ENCODE assay signal across 21 cellular contexts in the genomic region with DNA sequence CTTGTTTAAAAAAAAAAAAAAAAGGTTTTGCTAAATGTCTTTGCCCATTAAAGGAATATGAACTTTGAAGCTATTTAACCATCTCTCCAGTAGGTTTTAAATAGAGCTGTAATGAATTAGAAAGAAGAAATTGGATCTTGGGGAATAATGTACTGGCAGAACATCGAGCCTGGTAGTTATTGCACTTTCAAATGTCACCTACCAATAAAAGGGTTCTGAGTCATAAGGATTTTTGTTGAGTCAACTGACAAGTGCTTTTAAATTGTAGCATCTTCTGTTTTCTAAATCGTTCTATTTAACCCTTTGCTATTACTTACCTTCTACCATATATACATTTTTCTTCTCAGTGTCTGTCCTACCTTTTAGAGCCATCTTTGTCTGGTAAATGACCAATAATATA. TPM values are rescaled to one million over a fixed set of nuclear protein-coding genes. Genes with fewer than 3 reads are reported as not detected.
A peak's percentile ranks its signal among the peaks of the same experiment; 100 is the strongest.
DNase-seq lines count a peak whose midpoint lies in the region; ATAC-seq and TF ChIP-seq lines count a peak whose summit lies in the region.
"Had no signal": no experiment of that assay in that cellular context is flagged by ENCODE, and none has a peak within 500 bp of the region (broad histone marks: within the 10 kb centered on the region; RNA-seq: fewer than 3 reads in every experiment).

No MANE protein-coding gene starts in this region.

- peaks cover 8% of the 10 kb centered on the region for H3K9me3 Mint-ChIP-seq in MCF 10A (ENCODE audit: unreplicated experiment)

- H3K4me1 ChIP-seq in mammary epithelial cell (ENCODE audit: insufficient read depth, low read length): no peaks in the 10 kb centered on the region
- peaks cover 66% of the 10 kb centered on the region for H3K4me1 ChIP-seq in adipocyte (ENCODE audit: control insufficient read depth, insufficient read depth, low read length)
- H3K4me1 ChIP-seq in mesenchymal stem cell (ENCODE audit: control insufficient read depth, insufficient read depth, low read depth, low read length): no peaks in the 10 kb centered on the region
- peaks cover 0 to 27% (median 7%) of the 10 kb centered on the region in 4 donors for H3K4me1 ChIP-seq in tibial artery

- intact Hi-C loops in MCF 10A (cut with micrococcal nuclease) (no loop called here), mammary epithelial cell (cut with micrococcal nuclease) (no loop called here), tibial artery (cut with DNase I; ENCODE audit: low total_unique reads) (no loop called here)

- H3K27me3 ChIP-seq in mammary epithelial cell (ENCODE audit: insufficient read depth, low read length) (no peaks in the 10 kb centered on the region), adipocyte (replicated peaks; ENCODE audit: control insufficient read depth, insufficient read depth, low read length) (no peaks in the 10 kb centered on the region), mesenchymal stem cell (ENCODE audit: control insufficient read depth in 1 of 2, insufficient read depth in 1 of 2, low read length in 2 of 2) (no peaks in the 10 kb centered on the region), tibial artery (no peaks in the 10 kb centered on the region)
- H3K27me3 ChIP-seq: stomach had no signal

- peaks cover 38% of the 10 kb centered on the region for H3K36me3 ChIP-seq in mammary epithelial cell (ENCODE audit: insufficient read depth, low read length)
- H3K36me3 ChIP-seq in adipocyte (ENCODE audit: control insufficient read depth, insufficient read depth, low read length, severe bottlenecking): peaks cover 88% of the 10 kb centered on the region
- peaks cover 9 to 86% of the 10 kb centered on the region in 2 experiments for H3K36me3 ChIP-seq in mesenchymal stem cell (ENCODE audit: control insufficient read depth in 1 of 2, insufficient read depth in 2 of 2, low read depth in 1 of 2, low read length in 2 of 2)
- H3K36me3 ChIP-seq in tibial artery: peaks cover 79 to 86% (median 83%) of the 10 kb centered on the region in 3 donors

- dilution Hi-C loops in mammary epithelial cell (cut with HindIII; ENCODE audit: low sequenced_read_pairs): no loop called here

- no peak overlapping the region for H4K91ac ChIP-seq in mesenchymal stem cell (ENCODE audit: low read length)

- in situ Hi-C loops in mammary epithelial cell (cut with MboI; ENCODE audit: low sequenced_read_pairs in 2 of 2): no loop called here

- no peak overlapping the region for H2BK15ac ChIP-seq in mesenchymal stem cell (ENCODE audit: low read depth, poor library complexity, severe bottlenecking)

- H3K27ac Mint-ChIP-seq in MCF 10A (ENCODE audit: low read depth, unreplicated experiment): peak overlapping the region; percentile 70
- H3K27ac Mint-ChIP-seq: activated B cell treated with CpG ODN at 0.5 μM for 24 hours; activated CD4-positive, alpha-beta memory T cell treated with anti-CD3 and anti-CD28 coated beads for 36 hours; nephron; T-helper 2 cell treated with Interferon-gamma antibody and Interleukin-4, amounts not matched to agents 5 μg/mL and 100 μg/mL, for 36 hours had no signal

- no peak overlapping the region for H3K23ac ChIP-seq in mesenchymal stem cell (ENCODE audit: low read length in 2 of 2)

- H3K27me3 Mint-ChIP-seq in MCF 10A (ENCODE audit: insufficient read depth, unreplicated experiment): no peaks in the 10 kb centered on the region
- H3K27me3 Mint-ChIP-seq: activated B cell treated with CpG ODN at 0.5 μM for 24 hours; activated CD4-positive, alpha-beta memory T cell treated with anti-CD3 and anti-CD28 coated beads for 36 hours; central memory CD8-positive, alpha-beta T cell had no signal

- no peak for ATAC-seq in HG03025 (IDR thresholded peaks at IDR 0.05; ENCODE audit: low FRiP score, unreplicated experiment)
- ATAC-seq: Panc1 had no signal

- H3K14ac ChIP-seq in mesenchymal stem cell (ENCODE audit: low read length in 2 of 2): no peak overlapping the region

- H3K79me2 ChIP-seq in mammary epithelial cell (ENCODE audit: insufficient read depth, low read length): peaks cover 3% of the 10 kb centered on the region

- no peak overlapping the region for H2BK12ac ChIP-seq in mesenchymal stem cell (ENCODE audit: low read length in 2 of 2)

- H2AK5ac ChIP-seq in mesenchymal stem cell (ENCODE audit: low read length, severe bottlenecking): no peak overlapping the region

- peaks cover 85% of the 10 kb centered on the region for H3K36me3 Mint-ChIP-seq in MCF 10A (ENCODE audit: insufficient read depth, unreplicated experiment)

- peaks cover 15% of the 10 kb centered on the region for H3K4me1 Mint-ChIP-seq in MCF 10A (ENCODE audit: insufficient read depth, unreplicated experiment)
- H3K4me1 Mint-ChIP-seq: activated B cell treated with CpG ODN at 0.5 μM for 24 hours, nephron had no signal

- H2AFZ ChIP-seq in mammary epithelial cell (ENCODE audit: low read depth, low read length) (no peak overlapping the region), mesenchymal stem cell (ENCODE audit: low read depth, low read length) (no peak overlapping the region)

- POLR2A ChIA-PET in MCF 10A (lab: Yijun Ruan, JAX): interaction anchor here (0.6 to 7.0 kb wide), 12 partner anchors 10 to 835 kb away, joined by 3 to 47 read pairs (median 3); partner anchors contain the start of genes COX15 and CUTC

- H3K4me2 ChIP-seq in mammary epithelial cell (ENCODE audit: insufficient read depth, low read depth, low read length): no peak overlapping the region
- H3K4me2 ChIP-seq in mesenchymal stem cell (ENCODE audit: low read length, poor library complexity, severe bottlenecking): no peak overlapping the region

- no peak overlapping the region for H2BK5ac ChIP-seq in mesenchymal stem cell (ENCODE audit: low read depth, low read length, poor library complexity, severe bottlenecking)

- no peak overlapping the region for H3K4ac ChIP-seq in mesenchymal stem cell (ENCODE audit: low read depth in 1 of 2, low read length in 2 of 2)

- no peaks in the 10 kb centered on the region for H4K20me1 ChIP-seq in mammary epithelial cell (ENCODE audit: insufficient read depth, low read length)

- TF ChIP-seq CTCF in MCF 10A (IDR thresholded peaks at IDR 0.05; ENCODE audit: unreplicated experiment) (no peak), mammary epithelial cell (conservative IDR thresholded peaks at IDR 0.05 in 1 of 2, IDR thresholded peaks at IDR 0.05 in 1 of 2; ENCODE audit: extremely low read depth in 1 of 2, insufficient read depth in 1 of 2, low read depth in 1 of 2, low read length in 2 of 2) (no peak), tibial artery (IDR thresholded peaks at IDR 0.05) (no peak)

- DNase-seq in MCF 10A (ENCODE audit: unreplicated experiment) (peak; percentile 14), mammary epithelial cell (no peak), adipocyte (ENCODE audit: low read depth) (peak; percentile 78), mesenchymal stem cell (peak; percentile 50), tibial artery (no peak), T-helper 2 cell (no peak), kidney tubule cell (ENCODE audit: low spot score) (no peak)
- DNase-seq: 8988T; activated B cell treated with CpG ODN at 0.5 μM for 24 hours; activated CD4-positive, alpha-beta memory T cell treated with anti-CD3 and anti-CD28 coated beads for 36 hours; KG1; NCI-H187 treated with DMSO at 0.1 percent for 48 hours; small intestine; stimulated activated CD4-positive, alpha-beta T cell treated with anti-CD3 and anti-CD28 coated beads, Interleukin-4, amount 100 ng/mL, for 1 hour; stomach had no signal

- peaks cover 5% of the 10 kb centered on the region for H3K9me3 ChIP-seq in mammary epithelial cell (replicated peaks; ENCODE audit: insufficient read depth, low read length)
- H3K9me3 ChIP-seq in adipocyte (ENCODE audit: control insufficient read depth, low read length): peaks cover 11% of the 10 kb centered on the region
- H3K9me3 ChIP-seq in mesenchymal stem cell (ENCODE audit: control insufficient read depth, low read length): peaks cover 29% of the 10 kb centered on the region
- peaks cover 0 to 10% (median 0%) of the 10 kb centered on the region in 3 donors for H3K9me3 ChIP-seq in tibial artery

- no peak overlapping the region for H3K4me3 ChIP-seq in mammary epithelial cell (replicated peaks in 1 of 3; ENCODE audit: insufficient read depth in 1 of 3, low read depth in 2 of 3, low read length in 3 of 3)
- H3K4me3 ChIP-seq in adipocyte (ENCODE audit: low read length): peak overlapping the region; percentile 62
- H3K4me3 ChIP-seq in mesenchymal stem cell (ENCODE audit: insufficient read depth in 1 of 2, low read depth in 1 of 2, low read length in 2 of 2): peak overlapping the region in 1 of 2 experiments; percentile 50
- H3K4me3 ChIP-seq in tibial artery: no peak overlapping the region
- H3K4me3 ChIP-seq: stomach had no signal

- no peak overlapping the region for H3K4me3 Mint-ChIP-seq in MCF 10A (ENCODE audit: unreplicated experiment)
- H3K4me3 Mint-ChIP-seq: activated B cell treated with CpG ODN at 0.5 μM for 24 hours; activated CD4-positive, alpha-beta memory T cell treated with anti-CD3 and anti-CD28 coated beads for 36 hours; central memory CD8-positive, alpha-beta T cell; nephron; T-helper 2 cell treated with Interferon-gamma antibody and Interleukin-4, amounts not matched to agents 5 μg/mL and 100 μg/mL, for 36 hours had no signal

- no peak overlapping the region for H3K18ac ChIP-seq in mesenchymal stem cell (ENCODE audit: low read depth in 1 of 2, low read length in 2 of 2)

- no peak overlapping the region for H3K27ac ChIP-seq in mammary epithelial cell (ENCODE audit: insufficient read depth, low read depth, low read length)
- H3K27ac ChIP-seq in mesenchymal stem cell (ENCODE audit: low read length, poor library complexity, severe bottlenecking): no peak overlapping the region
- H3K27ac ChIP-seq in tibial artery: peak overlapping the region; percentile 14 to 41
- H3K27ac ChIP-seq: C4-2B, stomach had no signal

- H2BK120ac ChIP-seq in mesenchymal stem cell (ENCODE audit: low read depth, low read length): no peak overlapping the region

- H4K8ac ChIP-seq in mesenchymal stem cell (ENCODE audit: low read length): no peak overlapping the region

- no TSS peak for BruUV-seq in MCF 10A (replicated peaks; lab: Mats Ljungman, UMichigan)
- BruUV-seq in mammary epithelial cell (replicated peaks; lab: Mats Ljungman, UMichigan): no TSS peak

- no peak overlapping the region for H3K9ac ChIP-seq in mammary epithelial cell (ENCODE audit: insufficient read depth, low read length)
- H3K9ac ChIP-seq in adipocyte (ENCODE audit: low read length): peak overlapping the region; percentile 94
- H3K9ac ChIP-seq in mesenchymal stem cell (ENCODE audit: low read length): peak overlapping the region; percentile 48

- CTCF ChIA-PET in MCF 10A (lab: Yijun Ruan, JAX) (interaction anchor here (0.6 to 0.7 kb wide), 6 partner anchors 11 to 1208 kb away, joined by 3 to 6 read pairs (median 5); no protein-coding TSS in a partner anchor), mammary epithelial cell (lab: Charles Lee; ENCODE audit: low non-redundant PET) (interaction anchor here (0.6 kb wide), 1 partner anchor 103 kb away, joined by 4 read pairs; no protein-coding TSS in a partner anchor)

- peaks cover 6% of the 10 kb centered on the region for H3K79me1 ChIP-seq in mesenchymal stem cell (replicated peaks; ENCODE audit: low read length, poor library complexity, severe bottlenecking)

- 95% methylated on average over 2 of the region's 2 CpGs for WGBS in mammary epithelial cell (ENCODE audit: low coverage, missing lambda C conversion rate)
- 50% methylated on average over 1 of the region's 2 CpGs for WGBS in mesenchymal stem cell

RNA-seq across cellular contexts. Expression of gene CUTC, which starts 10.7 kb away (rescaled TPM):
- total RNA-seq in MCF 10A (2022): 11.9 and 15.0 TPM in 2 replicates
- total RNA-seq in mammary epithelial cell: 10 to 100 TPM in 1 of 2 donors, 1 to 10 TPM in 1; 8.2 to 14.7 TPM
- polyA plus RNA-seq in mammary epithelial cell: 16.7 TPM
- 31.8 TPM for polyA minus RNA-seq in mammary epithelial cell
- polyA plus RNA-seq in mesenchymal stem cell (2013, experiment 1 of 2): 11.2 TPM
- polyA plus RNA-seq in mesenchymal stem cell (2013, experiment 2 of 2): 11.2 TPM

RNA-seq across cellular contexts. Expression of gene COX15, which starts 10.8 kb away (rescaled TPM):
- 50.7 and 55.3 TPM in 2 replicates for total RNA-seq in MCF 10A (2022)
- total RNA-seq in mammary epithelial cell: 10 to 100 TPM; 26.5 to 29.5 TPM
- polyA plus RNA-seq in mammary epithelial cell: 19.0 TPM
- polyA minus RNA-seq in mammary epithelial cell: 24.4 TPM
- 13.5 TPM for polyA plus RNA-seq in mesenchymal stem cell (2013, experiment 1 of 2)
- polyA plus RNA-seq in mesenchymal stem cell (2013, experiment 2 of 2): 13.4 TPM

RNA-seq across cellular contexts. Expression of gene ABCC2, which starts 39.7 kb away (rescaled TPM):
- total RNA-seq in MCF 10A (2022) (6.3 and 7.4 TPM in 2 replicates), mammary epithelial cell (under 1 TPM; 0.66 to 0.83 TPM)
- polyA plus RNA-seq in mammary epithelial cell: 0.76 TPM
- 6.7 TPM for polyA minus RNA-seq in mammary epithelial cell
- polyA plus RNA-seq in mesenchymal stem cell (2013, experiment 1 of 2): 0.58 TPM
- 0.42 TPM for polyA plus RNA-seq in mesenchymal stem cell (2013, experiment 2 of 2)

Comparison
In these comparisons a context has a peak if more than half of its experiments do, and no peak if none do; other contexts are left out.
1. DNase-seq: peak in MCF 10A (single experiment), adipocyte (single experiment) and mesenchymal stem cell (single experiment); none in mammary epithelial cell (single experiment), tibial artery (0 of 2), T-helper 2 cell (0 of 5) and kidney tubule cell (single experiment).
2. H3K27ac ChIP-seq: peak in tibial artery (2 of 2); none in mammary epithelial cell (single experiment) and mesenchymal stem cell (single experiment).